Comparison of ENCODE assay signal across 8 cellular contexts in the genomic region with DNA sequence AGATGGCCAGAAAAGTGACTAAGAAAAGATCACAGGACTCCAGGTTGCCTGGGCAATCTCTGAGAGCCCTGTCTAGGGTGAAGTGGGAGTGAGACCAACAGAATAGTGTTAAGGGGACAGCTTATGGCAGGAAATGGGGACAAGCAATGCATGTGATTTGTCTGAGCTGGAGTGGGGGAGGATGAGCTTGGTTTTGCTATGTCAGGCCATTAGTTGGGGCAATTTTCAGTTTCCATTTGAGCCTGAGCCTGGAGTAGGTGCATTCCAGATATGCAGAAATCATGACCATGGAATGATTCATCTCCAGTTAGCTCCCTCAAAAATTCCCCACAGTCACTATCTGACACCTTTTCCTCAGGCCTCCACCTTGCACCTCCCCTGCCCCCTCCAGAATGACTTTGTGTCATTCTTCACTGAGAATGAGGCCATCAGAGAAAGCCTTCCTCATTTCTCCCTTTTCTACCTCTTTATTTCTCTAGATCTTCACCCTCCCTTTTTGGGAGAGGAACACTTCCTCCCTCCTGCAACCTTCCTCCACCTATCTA.
DNase-seq lines count a peak whose midpoint lies in the region; ATAC-seq and TF ChIP-seq lines count a peak whose summit lies in the region.

No MANE protein-coding gene starts in this region.

- H3K4me1 Mint-ChIP-seq in HFFc6 (ENCODE audit: low read depth) = no peaks in the 10 kb centered on the region

- no peak overlapping the region for H3K4me3 Mint-ChIP-seq in HFFc6

- no peaks in the 10 kb centered on the region for H3K9me3 ChIP-seq in OCI-LY1 (ENCODE audit: low read length)
- H3K9me3 ChIP-seq in effector memory CD4-positive, alpha-beta T cell (ENCODE audit: control insufficient read depth, low read length) = no peaks in the 10 kb centered on the region

- no peaks in the 10 kb centered on the region for H4K20me1 ChIP-seq in OCI-LY1 (ENCODE audit: insufficient read depth, low read length)

- no peak for TF ChIP-seq CTCF in HFFc6 (IDR thresholded peaks at IDR 0.05)
- TF ChIP-seq CTCF in OCI-LY1 (IDR thresholded peaks at IDR 0.05; ENCODE audit: low read length) = no peak

- H3K4me1 ChIP-seq in OCI-LY1 (ENCODE audit: insufficient read depth, low read length, severe bottlenecking) = peaks cover 27% of the 10 kb centered on the region
- H3K4me1 ChIP-seq in effector memory CD4-positive, alpha-beta T cell (ENCODE audit: control insufficient read depth, insufficient read depth, low read length, poor library complexity, severe bottlenecking) = peaks cover 5% of the 10 kb centered on the region

- no peak for DNase-seq in activated CD4-positive, CD25-positive, alpha-beta regulatory T cell (lab: John Stamatoyannopoulos, UW)
- DNase-seq in HFFc6 = peak; percentile 53
- peak; percentile 78 for DNase-seq in iris pigment epithelial cell (ENCODE audit: low read depth)
- no peak for DNase-seq in SIG-M5 (lab: John Stamatoyannopoulos, UW)
- no peak for DNase-seq in effector memory CD4-positive, alpha-beta T cell
- no peak for DNase-seq in NCI-H748 (lab: John Stamatoyannopoulos, UW; ENCODE audit: unreplicated experiment)

- H3K9ac ChIP-seq in OCI-LY1 (ENCODE audit: low read length) = no peak overlapping the region

- no peaks in the 10 kb centered on the region for H3K36me3 Mint-ChIP-seq in HFFc6 (ENCODE audit: low read depth)

- H3K79me2 ChIP-seq in OCI-LY1 (ENCODE audit: insufficient read depth, low read length) = no peaks in the 10 kb centered on the region

- H3K27ac ChIP-seq in OCI-LY1 (ENCODE audit: low read depth, low read length, poor library complexity, severe bottlenecking) = no peak overlapping the region
- no peak overlapping the region for H3K27ac ChIP-seq in effector memory CD4-positive, alpha-beta T cell (ENCODE audit: insufficient read depth, low read length, poor library complexity, severe bottlenecking)

- H3K4me2 ChIP-seq in OCI-LY1 (ENCODE audit: low read length) = no peak overlapping the region

- H3K9me3 Mint-ChIP-seq in HFFc6 = no peaks in the 10 kb centered on the region

- H3K27ac Mint-ChIP-seq in HFFc6 = no peak overlapping the region

- H3K36me3 ChIP-seq in OCI-LY1 (ENCODE audit: insufficient read depth, low read length) = no peaks in the 10 kb centered on the region
- no peaks in the 10 kb centered on the region for H3K36me3 ChIP-seq in effector memory CD4-positive, alpha-beta T cell (ENCODE audit: control insufficient read depth, insufficient read depth, low read length)

- no peaks in the 10 kb centered on the region for H3K9me2 ChIP-seq in OCI-LY1 (ENCODE audit: low read depth, low read length)

- no peaks in the 10 kb centered on the region for H3F3A ChIP-seq in OCI-LY1 (ENCODE audit: insufficient read depth, low read length)

- ATAC-seq in activated CD4-positive, CD25-positive, alpha-beta regulatory T cell treated with anti-CD3 and anti-CD28 coated beads, Interleukin-2, amount 50 U/mL, for 24 hours = peak; percentile 89 to 90

- no peaks in the 10 kb centered on the region for H3K27me3 ChIP-seq in OCI-LY1 (ENCODE audit: insufficient read depth, low read length)
- no peaks in the 10 kb centered on the region for H3K27me3 ChIP-seq in effector memory CD4-positive, alpha-beta T cell (replicated peaks; ENCODE audit: control insufficient read depth, insufficient read depth, low read length, poor library complexity, severe bottlenecking)

- H3K4me3 ChIP-seq in OCI-LY1 (ENCODE audit: low read depth, low read length, poor library complexity, severe bottlenecking) = no peak overlapping the region
- no peak overlapping the region for H3K4me3 ChIP-seq in effector memory CD4-positive, alpha-beta T cell (ENCODE audit: insufficient read depth, low read depth, low read length, poor library complexity, severe bottlenecking)

- H2AFZ ChIP-seq in OCI-LY1 (ENCODE audit: low read length) = 0 out of 2 replicates have a peak overlapping the region, but pooled peaks have one; percentile 10

- H3K27me3 Mint-ChIP-seq in HFFc6 (ENCODE audit: insufficient read depth) = no peaks in the 10 kb centered on the region

Comparison
In these comparisons a context has a peak if more than half of its experiments do, and no peak if none do; other contexts are left out.
1. DNase-seq: peak in HFFc6 (single experiment) and iris pigment epithelial cell (single experiment); none in activated CD4-positive, CD25-positive, alpha-beta regulatory T cell (0 of 4), SIG-M5 (single experiment), effector memory CD4-positive, alpha-beta T cell (0 of 3) and NCI-H748 (single experiment).